ENCODE assay signal across 21 cellular contexts in the genomic region with DNA sequence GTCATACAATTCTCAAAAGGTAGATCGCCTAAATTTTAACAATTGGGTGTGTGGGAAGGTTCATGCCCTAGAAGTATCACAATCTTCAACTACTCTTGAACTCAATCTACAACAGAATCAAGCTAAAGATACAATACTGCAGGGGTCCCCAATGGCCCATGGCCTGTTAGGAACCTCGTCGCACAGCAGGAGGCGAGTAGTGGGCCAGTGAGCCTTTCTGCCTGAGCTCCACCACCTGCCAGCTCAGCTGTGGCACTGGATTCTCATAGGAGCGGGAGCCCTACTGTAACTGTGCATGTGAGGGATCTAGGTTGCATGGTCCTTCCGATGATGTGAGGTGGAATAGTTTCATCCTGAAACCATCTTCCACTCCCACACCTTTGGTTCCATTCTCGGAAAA.
"Had no signal": no experiment of that assay in that cellular context is flagged by ENCODE, and none has a peak within 500 bp of the region (broad histone marks: within the 10 kb centered on the region; RNA-seq: fewer than 3 reads in every experiment).

No MANE protein-coding gene starts in this region.

- H3K27me3 ChIP-seq: dorsolateral prefrontal cortex, neutrophil, spleen, tibial artery, upper lobe of left lung, uterus had no signal

- H3K27ac Mint-ChIP-seq: naive thymus-derived CD8-positive, alpha-beta T cell; stimulated activated memory B cell treated with anti-CD40 and anti-IgM and Interleukin-4, amounts not matched to agents 10 μg/mL and 1 μg/mL and 100 μg/mL, for 72 hours; stimulated activated naive CD8-positive, alpha-beta T cell treated with anti-CD3 and anti-CD28 coated beads, Interleukin-15, Interleukin-2, amounts not matched to agents 100 ng/mL and 50 ng/mL, for 24 hours had no signal

- H3K4me3 Mint-ChIP-seq: naive thymus-derived CD8-positive, alpha-beta T cell; stimulated activated memory B cell treated with anti-CD40 and anti-IgM and Interleukin-4, amounts not matched to agents 10 μg/mL and 1 μg/mL and 100 μg/mL, for 72 hours; stimulated activated naive CD8-positive, alpha-beta T cell treated with anti-CD3 and anti-CD28 coated beads, Interleukin-15, Interleukin-2, amounts not matched to agents 100 ng/mL and 50 ng/mL, for 24 hours had no signal

- FAIRE-seq: endometrium, frontal cortex had no signal

- H3K27ac ChIP-seq: dorsolateral prefrontal cortex, neutrophil, psoas muscle, spleen, tibial artery, upper lobe of left lung, uterus had no signal

- H3K9me3 Mint-ChIP-seq: stimulated activated memory B cell treated with anti-CD40 and anti-IgM and Interleukin-4, amounts not matched to agents 10 μg/mL and 1 μg/mL and 100 μg/mL, for 72 hours; stimulated activated naive CD8-positive, alpha-beta T cell treated with anti-CD3 and anti-CD28 coated beads, Interleukin-15, Interleukin-2, amounts not matched to agents 100 ng/mL and 50 ng/mL, for 24 hours had no signal

- H3K4me3 ChIP-seq: dorsolateral prefrontal cortex, mucosa of descending colon, psoas muscle, spleen, tibial artery, upper lobe of left lung, uterus had no signal

- H3K36me3 ChIP-seq: neutrophil, spleen, tibial artery, upper lobe of left lung, uterus had no signal

- H3K4me1 ChIP-seq: psoas muscle, upper lobe of left lung, uterus had no signal

- ATAC-seq: esophagus mucosa; mucosa of descending colon; naive thymus-derived CD8-positive, alpha-beta T cell; psoas muscle; sciatic nerve; stimulated activated memory B cell treated with anti-CD40 and anti-IgM and Interleukin-4, amounts not matched to agents 10 μg/mL and 1 μg/mL and 100 μg/mL, for 72 hours had no signal

- H3K27me3 Mint-ChIP-seq: naive thymus-derived CD8-positive, alpha-beta T cell; stimulated activated memory B cell treated with anti-CD40 and anti-IgM and Interleukin-4, amounts not matched to agents 10 μg/mL and 1 μg/mL and 100 μg/mL, for 72 hours; stimulated activated naive CD8-positive, alpha-beta T cell treated with anti-CD3 and anti-CD28 coated beads, Interleukin-15, Interleukin-2, amounts not matched to agents 100 ng/mL and 50 ng/mL, for 24 hours had no signal

- DNase-seq: cortex of kidney; dorsolateral prefrontal cortex; effector CD8-positive, alpha-beta T cell; kidney glomerular epithelial cell; mucosa of descending colon; naive thymus-derived CD8-positive, alpha-beta T cell; psoas muscle; spleen; stimulated activated CD4-positive, alpha-beta T cell treated with anti-CD3 and anti-CD28 coated beads, Interleukin-15, amount 100 ng/mL, for 24 hours; stimulated activated CD4-positive, alpha-beta T cell treated with anti-CD3 and anti-CD28 coated beads, Interleukin-1b, Interleukin-23, amount 100 ng/mL, for 48 hours; stimulated activated CD4-positive, alpha-beta T cell treated with anti-CD3 and anti-CD28 coated beads, Interleukin-4, amount 100 ng/mL, for 24 hours; tibial artery; upper lobe of left lung; uterus had no signal

- H3K9me3 ChIP-seq: mucosa of descending colon, neutrophil, psoas muscle, spleen, tibial artery, upper lobe of left lung, uterus had no signal
